ENCODE assay signal across 1 cellular context in genomic region chr7:144830811-144831210, GRCh38.
TF ChIP-seq lines count a peak whose summit lies in the region.

No MANE protein-coding gene starts in this region.

TF ChIP-seq in SK-N-SH treated with all-trans-retinoic acid at 6 μM for 48 hours, 23 proteins besides CTCF, POLR2A, EP300 and RAD21 (continued from another document):
- TF ChIP-seq TSHZ2 (CRISPR knock-in tag; IDR thresholded peaks at IDR 0.05) (no peak), CSRNP3 (CRISPR knock-in tag; IDR thresholded peaks at IDR 0.05) (no peak), PPARA (CRISPR knock-in tag; IDR thresholded peaks at IDR 0.05; ENCODE audit: borderline replicate concordance) (no peak), TCF4 (CRISPR knock-in tag; IDR thresholded peaks at IDR 0.05; ENCODE audit: borderline replicate concordance) (no peak), ZNF8 (CRISPR knock-in tag; IDR thresholded peaks at IDR 0.05) (no peak), ZC3H10 (CRISPR knock-in tag; IDR thresholded peaks at IDR 0.05) (no peak), CSDC2 (CRISPR knock-in tag; IDR thresholded peaks at IDR 0.05) (no peak)
